1 cellular context compared by ENCODE assay signal in the genomic region with DNA sequence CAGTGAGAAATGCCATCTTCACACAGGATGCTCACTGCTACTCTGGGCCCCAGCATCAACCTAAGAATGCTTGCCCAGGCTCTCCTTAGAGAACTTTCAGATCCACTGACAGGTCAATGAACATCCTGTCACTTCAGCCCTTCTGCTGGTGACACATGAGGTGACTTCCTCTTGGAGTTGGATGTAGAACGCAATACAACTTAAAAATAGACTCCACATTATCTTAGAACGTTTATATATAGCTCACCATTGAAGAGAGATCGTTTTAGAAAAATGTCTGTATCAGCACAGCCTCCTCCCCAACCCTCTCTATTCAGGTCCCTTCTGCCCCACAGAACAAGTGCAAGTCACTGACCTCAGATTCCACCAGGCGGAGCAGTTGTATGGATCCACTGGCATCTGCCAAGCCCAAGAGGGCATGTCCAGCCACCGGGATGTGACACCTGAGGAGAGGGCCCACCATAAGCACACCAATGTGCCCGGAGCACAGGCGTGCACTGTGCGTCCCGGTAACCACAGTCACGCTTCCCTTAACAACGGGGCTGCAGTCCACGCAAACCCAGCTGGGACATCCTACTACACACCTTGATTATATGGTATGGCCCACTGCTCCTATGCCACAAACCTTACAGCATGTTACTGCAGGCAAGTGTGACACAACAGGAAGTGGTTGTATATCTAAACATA.
TF ChIP-seq lines count a peak whose summit lies in the region.

No MANE protein-coding gene starts in this region.

TF ChIP-seq in WTC11, 78 proteins besides CTCF, POLR2A, EP300 and RAD21 (continued from another document):
- TF ChIP-seq, protein P1, sequence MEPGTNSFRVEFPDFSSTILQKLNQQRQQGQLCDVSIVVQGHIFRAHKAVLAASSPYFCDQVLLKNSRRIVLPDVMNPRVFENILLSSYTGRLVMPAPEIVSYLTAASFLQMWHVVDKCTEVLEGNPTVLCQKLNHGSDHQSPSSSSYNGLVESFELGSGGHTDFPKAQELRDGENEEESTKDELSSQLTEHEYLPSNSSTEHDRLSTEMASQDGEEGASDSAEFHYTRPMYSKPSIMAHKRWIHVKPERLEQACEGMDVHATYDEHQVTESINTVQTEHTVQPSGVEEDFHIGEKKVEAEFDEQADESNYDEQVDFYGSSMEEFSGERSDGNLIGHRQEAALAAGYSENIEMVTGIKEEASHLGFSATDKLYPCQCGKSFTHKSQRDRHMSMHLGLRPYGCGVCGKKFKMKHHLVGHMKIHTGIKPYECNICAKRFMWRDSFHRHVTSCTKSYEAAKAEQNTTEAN (CRISPR knock-in tag; IDR thresholded peaks at IDR 0.05): no peak
- no peak for TF ChIP-seq ESRRA (CRISPR knock-in tag; IDR thresholded peaks at IDR 0.05; ENCODE audit: borderline replicate concordance)
- TF ChIP-seq, protein P2, sequence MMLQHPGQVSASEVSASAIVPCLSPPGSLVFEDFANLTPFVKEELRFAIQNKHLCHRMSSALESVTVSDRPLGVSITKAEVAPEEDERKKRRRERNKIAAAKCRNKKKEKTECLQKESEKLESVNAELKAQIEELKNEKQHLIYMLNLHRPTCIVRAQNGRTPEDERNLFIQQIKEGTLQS (CRISPR knock-in tag; conservative IDR thresholded peaks at IDR 0.05): no peak
- TF ChIP-seq, protein P3, sequence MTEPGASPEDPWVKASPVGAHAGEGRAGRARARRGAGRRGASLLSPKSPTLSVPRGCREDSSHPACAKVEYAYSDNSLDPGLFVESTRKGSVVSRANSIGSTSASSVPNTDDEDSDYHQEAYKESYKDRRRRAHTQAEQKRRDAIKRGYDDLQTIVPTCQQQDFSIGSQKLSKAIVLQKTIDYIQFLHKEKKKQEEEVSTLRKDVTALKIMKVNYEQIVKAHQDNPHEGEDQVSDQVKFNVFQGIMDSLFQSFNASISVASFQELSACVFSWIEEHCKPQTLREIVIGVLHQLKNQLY (CRISPR knock-in tag; IDR thresholded peaks at IDR 0.05): no peak
- no peak for TF ChIP-seq SMAD3 (CRISPR knock-in tag; IDR thresholded peaks at IDR 0.05; ENCODE audit: borderline replicate concordance)
TF ChIP-seq in WTC11: peak in this region for 0.
